Comparison of ENCODE assay signal across 24 cellular contexts in the genomic region with DNA sequence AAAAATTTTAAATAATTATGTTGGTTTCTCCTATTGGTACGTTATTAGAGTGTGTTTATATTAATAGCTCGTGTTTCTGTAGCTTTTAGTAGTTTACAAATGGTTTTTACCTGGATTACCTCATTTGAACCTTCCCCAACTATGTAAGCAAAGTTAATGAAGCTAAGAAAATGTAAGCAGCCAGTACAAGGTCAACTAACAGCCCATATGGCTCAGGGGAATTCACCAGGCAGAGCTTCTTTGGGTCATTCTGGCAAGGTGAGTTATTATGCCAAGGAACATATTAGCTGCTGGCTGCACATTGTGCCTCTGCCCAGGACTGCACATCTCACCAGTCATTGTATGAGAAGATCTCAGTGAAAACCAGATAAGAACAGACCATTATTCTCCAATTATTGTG.
"Had no signal": no experiment of that assay in that cellular context is flagged by ENCODE, and none has a peak within 500 bp of the region (broad histone marks: within the 10 kb centered on the region; RNA-seq: fewer than 3 reads in every experiment).

No MANE protein-coding gene starts in this region.

- H3K27me3 ChIP-seq: upper lobe of left lung had no signal

- H3K9me3 Mint-ChIP-seq: activated naive CD4-positive, alpha-beta T cell treated with anti-CD3 and anti-CD28 coated beads for 36 hours; activated naive CD8-positive, alpha-beta T cell treated with anti-CD3 and anti-CD28 coated beads, Interleukin-2, amount 10 ng/mL, durations not matched to agents 7 days and 5 days; natural killer cell; stimulated activated memory B cell treated with anti-CD40 and anti-IgM and Interleukin-4, amounts not matched to agents 10 μg/mL and 1 μg/mL and 100 μg/mL, for 72 hours; stimulated activated naive CD8-positive, alpha-beta T cell treated with anti-CD3 and anti-CD28 coated beads, Interleukin-15, amount 100 ng/mL, for 72 hours; T-helper 2 cell treated with Interferon-gamma antibody and Interleukin-4, amounts not matched to agents 5 μg/mL and 100 μg/mL, for 36 hours had no signal

- H3K27me3 Mint-ChIP-seq: activated B cell treated with CpG ODN at 0.5 μM for 24 hours; stimulated activated memory B cell treated with anti-CD40 and anti-IgM and Interleukin-4, amounts not matched to agents 10 μg/mL and 1 μg/mL and 100 μg/mL, for 72 hours had no signal

- H3K27ac Mint-ChIP-seq: activated B cell treated with CpG ODN at 0.5 μM for 24 hours; activated CD4-positive, alpha-beta T cell treated with anti-CD3 and anti-CD28 coated beads for 36 hours; activated naive CD4-positive, alpha-beta T cell treated with anti-CD3 and anti-CD28 coated beads for 36 hours; activated naive CD8-positive, alpha-beta T cell treated with anti-CD3 and anti-CD28 coated beads, Interleukin-2, amount 10 ng/mL, durations not matched to agents 7 days and 5 days; natural killer cell; stimulated activated memory B cell treated with anti-CD40 and anti-IgM and Interleukin-4, amounts not matched to agents 10 μg/mL and 1 μg/mL and 100 μg/mL, for 72 hours; stimulated activated naive CD8-positive, alpha-beta T cell treated with anti-CD3 and anti-CD28 coated beads, Interleukin-15, amount 100 ng/mL, for 72 hours; T-cell; T-helper 2 cell treated with Interferon-gamma antibody and Interleukin-4, amounts not matched to agents 5 μg/mL and 100 μg/mL, for 36 hours had no signal

- H3K27ac ChIP-seq: upper lobe of left lung had no signal

- FAIRE-seq: frontal cortex, keratinocyte, small intestine had no signal

- DNase-seq: activated B cell treated with CpG ODN at 0.5 μM for 24 hours; activated CD4-positive, alpha-beta T cell treated with anti-CD3 and anti-CD28 coated beads for 36 hours; activated CD4-positive, alpha-beta T cell treated with anti-CD3 and anti-CD28 coated beads, Interleukin-2, amount 50 U/mL, for 4 hours; activated CD8-positive, alpha-beta memory T cell treated with anti-CD3 and anti-CD28 coated beads for 24 hours; activated effector memory CD4-positive, alpha-beta T cell treated with anti-CD3 and anti-CD28 coated beads, Interleukin-2, amount 50 U/mL, for 16 hours; activated naive CD4-positive, alpha-beta T cell treated with anti-CD3 and anti-CD28 coated beads for 36 hours; activated naive CD8-positive, alpha-beta T cell treated with anti-CD3 and anti-CD28 coated beads, Interleukin-2, amount 10 ng/mL, durations not matched to agents 7 days and 5 days; amniotic stem cell; effector CD8-positive, alpha-beta T cell; midbrain; natural killer cell; posterior cingulate gyrus; retina; stimulated activated CD4-positive, alpha-beta T cell treated with anti-CD3 and anti-CD28 coated beads, Interleukin-4, amount 100 ng/mL, for 4 hours; stimulated activated CD8-positive, alpha-beta memory T cell treated with anti-CD3 and anti-CD28 coated beads, Interleukin-4, amount 100 ng/mL, for 48 hours; stimulated activated naive CD8-positive, alpha-beta T cell treated with anti-CD3 and anti-CD28 coated beads, Interleukin-15, amount 100 ng/mL, for 72 hours; substantia nigra; T-cell; upper lobe of left lung had no signal

- H3K4me3 Mint-ChIP-seq: activated B cell treated with CpG ODN at 0.5 μM for 24 hours; activated CD4-positive, alpha-beta T cell treated with anti-CD3 and anti-CD28 coated beads for 36 hours; activated naive CD4-positive, alpha-beta T cell treated with anti-CD3 and anti-CD28 coated beads for 36 hours; activated naive CD8-positive, alpha-beta T cell treated with anti-CD3 and anti-CD28 coated beads, Interleukin-2, amount 10 ng/mL, durations not matched to agents 7 days and 5 days; natural killer cell; stimulated activated memory B cell treated with anti-CD40 and anti-IgM and Interleukin-4, amounts not matched to agents 10 μg/mL and 1 μg/mL and 100 μg/mL, for 72 hours; stimulated activated naive CD8-positive, alpha-beta T cell treated with anti-CD3 and anti-CD28 coated beads, Interleukin-15, amount 100 ng/mL, for 72 hours; T-cell; T-helper 2 cell treated with Interferon-gamma antibody and Interleukin-4, amounts not matched to agents 5 μg/mL and 100 μg/mL, for 36 hours had no signal

- ATAC-seq: activated CD4-positive, alpha-beta T cell treated with anti-CD3 and anti-CD28 coated beads for 36 hours; natural killer cell; stimulated activated memory B cell treated with anti-CD40 and anti-IgM and Interleukin-4, amounts not matched to agents 10 μg/mL and 1 μg/mL and 100 μg/mL, for 72 hours; stimulated activated naive CD8-positive, alpha-beta T cell treated with anti-CD3 and anti-CD28 coated beads, Interleukin-15, amount 100 ng/mL, for 72 hours; T-cell had no signal

- H3K36me3 Mint-ChIP-seq: activated naive CD8-positive, alpha-beta T cell treated with anti-CD3 and anti-CD28 coated beads, Interleukin-2, amount 10 ng/mL, durations not matched to agents 7 days and 5 days; natural killer cell; stimulated activated memory B cell treated with anti-CD40 and anti-IgM and Interleukin-4, amounts not matched to agents 10 μg/mL and 1 μg/mL and 100 μg/mL, for 72 hours; T-cell had no signal

- H3K4me1 Mint-ChIP-seq: activated B cell treated with CpG ODN at 0.5 μM for 24 hours; activated CD4-positive, alpha-beta T cell treated with anti-CD3 and anti-CD28 coated beads for 36 hours; activated naive CD8-positive, alpha-beta T cell treated with anti-CD3 and anti-CD28 coated beads, Interleukin-2, amount 10 ng/mL, durations not matched to agents 7 days and 5 days; natural killer cell; stimulated activated memory B cell treated with anti-CD40 and anti-IgM and Interleukin-4, amounts not matched to agents 10 μg/mL and 1 μg/mL and 100 μg/mL, for 72 hours; stimulated activated naive CD8-positive, alpha-beta T cell treated with anti-CD3 and anti-CD28 coated beads, Interleukin-15, amount 100 ng/mL, for 72 hours; T-cell had no signal

- H3K9me3 ChIP-seq: upper lobe of left lung had no signal

- H3K36me3 ChIP-seq: upper lobe of left lung had no signal

- H3K4me3 ChIP-seq: upper lobe of left lung had no signal
